8 cellular contexts compared by ENCODE assay signal in the genomic region with DNA sequence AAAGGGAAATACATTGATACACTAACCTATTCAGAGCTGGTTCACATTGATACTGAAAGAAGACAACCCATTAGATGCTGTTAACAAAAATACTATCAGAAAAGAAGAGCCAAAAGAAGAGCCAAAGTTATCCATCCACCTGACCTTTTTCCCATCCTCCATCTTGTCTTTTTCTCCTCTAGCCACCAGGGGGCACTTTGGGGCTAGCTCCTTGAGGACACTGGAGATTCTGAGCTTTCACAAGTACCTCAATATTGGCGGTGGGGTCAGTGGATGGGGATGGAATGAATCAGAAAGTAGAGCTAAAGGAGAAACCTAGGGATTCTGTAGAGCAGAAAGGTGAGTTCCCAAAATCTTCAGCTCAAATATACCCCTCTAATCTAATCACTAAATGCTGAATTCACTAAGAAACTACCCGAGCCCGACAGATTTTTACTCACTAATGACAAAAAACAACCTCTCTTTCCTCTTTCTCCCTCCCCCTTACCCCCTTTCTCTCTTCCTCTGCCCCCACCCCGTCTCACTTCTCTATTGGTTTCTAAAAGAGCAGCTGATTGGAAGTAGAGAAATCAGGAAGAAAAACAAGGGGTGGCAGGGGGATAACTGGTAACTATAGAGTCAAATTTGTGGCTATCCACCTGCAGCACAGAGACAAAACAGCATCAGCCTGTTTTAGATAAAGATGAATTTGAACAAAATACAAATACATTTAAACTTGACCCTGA.
DNase-seq lines count a peak whose midpoint lies in the region; ATAC-seq, FAIRE-seq and TF ChIP-seq lines count a peak whose summit lies in the region.

No MANE protein-coding gene starts in this region.

- intact Hi-C loops in kidney (cut with DNase I) = no loop called here
- intact Hi-C loops in left colon (cut with DNase I, micrococcal nuclease) = no loop called here

- DNase-seq in NCI-H2227 (lab: John Stamatoyannopoulos, UW; ENCODE audit: unreplicated experiment) (peak; percentile 41), NCI-H2227 treated with DMSO at 0.1 percent for 48 hours (lab: John Stamatoyannopoulos, UW) (no peak), Kasumi-1 (lab: John Stamatoyannopoulos, UW) (peak; percentile 24 to 39), WTC11 (ENCODE audit: low spot score) (peak; percentile 65), kidney (no peak), left colon (no peak)
- no peak for DNase-seq in activated CD4-positive, alpha-beta memory T cell treated with anti-CD3 and anti-CD28 coated beads, Interleukin-2, amount 10 ng/mL, durations not matched to agents 7 days and 5 days

- peaks cover 36% of the 10 kb centered on the region for H3K4me1 Mint-ChIP-seq in WTC11
- no peaks in the 10 kb centered on the region for H3K4me1 Mint-ChIP-seq in activated CD4-positive, alpha-beta memory T cell treated with anti-CD3 and anti-CD28 coated beads, Interleukin-2, amount 10 ng/mL, durations not matched to agents 7 days and 5 days

- peaks cover 24% of the 10 kb centered on the region for H3K9me3 Mint-ChIP-seq in WTC11
- no peaks in the 10 kb centered on the region for H3K9me3 Mint-ChIP-seq in activated CD4-positive, alpha-beta memory T cell treated with anti-CD3 and anti-CD28 coated beads, Interleukin-2, amount 10 ng/mL, durations not matched to agents 7 days and 5 days

- no peak overlapping the region for H3K27ac ChIP-seq in kidney (ENCODE audit: low read depth in 2 of 2, low read length in 2 of 2)

- H3K9ac ChIP-seq in kidney (ENCODE audit: low read length in 2 of 2) = no peak overlapping the region

- H3K4me3 ChIP-seq in kidney (ENCODE audit: low read length in 2 of 2) = no peak overlapping the region

- TF ChIP-seq CTCF in WTC11 (IDR thresholded peaks at IDR 0.05) (peak; percentile 74), kidney (IDR thresholded peaks at IDR 0.05; ENCODE audit: borderline replicate concordance, extremely low read depth, insufficient read depth) (peak; percentile 41)

- CTCF ChIA-PET in WTC11 (lab: Charles Lee) = interaction anchor here (0.5 to 2.7 kb wide), 37 partner anchors 9 to 1192 kb away, joined by 3 to 24 read pairs (median 4); no protein-coding TSS in a partner anchor
- CTCF ChIA-PET in activated CD4-positive, alpha-beta memory T cell treated with anti-CD3 and anti-CD28 coated beads, Interleukin-2, amount 10 ng/mL, durations not matched to agents 7 days and 5 days (lab: Charles Lee) = interaction anchor here (0.6 to 1.3 kb wide), 6 partner anchors 10 to 1217 kb away, joined by 3 to 4 read pairs (median 3); no protein-coding TSS in a partner anchor

- H3K9me3 ChIP-seq in kidney (ENCODE audit: control insufficient read depth in 1 of 2, low read length in 2 of 2) = no peaks in the 10 kb centered on the region

- H3K36me3 ChIP-seq in kidney (ENCODE audit: control insufficient read depth in 1 of 2, insufficient read depth in 2 of 2, low read length in 2 of 2) = no peaks in the 10 kb centered on the region

- no peak overlapping the region for H3K4me3 Mint-ChIP-seq in WTC11
- H3K4me3 Mint-ChIP-seq in activated CD4-positive, alpha-beta memory T cell treated with anti-CD3 and anti-CD28 coated beads, Interleukin-2, amount 10 ng/mL, durations not matched to agents 7 days and 5 days = no peak overlapping the region

- ATAC-seq in WTC11 (peak; percentile 84), left colon (no peak), HG02763 (IDR thresholded peaks at IDR 0.05; ENCODE audit: unreplicated experiment) (no peak)

- H3K27ac Mint-ChIP-seq in WTC11 = peak overlapping the region; percentile 64; the same call in 1 of the 2 replicates
- no peak overlapping the region for H3K27ac Mint-ChIP-seq in activated CD4-positive, alpha-beta memory T cell treated with anti-CD3 and anti-CD28 coated beads, Interleukin-2, amount 10 ng/mL, durations not matched to agents 7 days and 5 days

- POLR2A ChIA-PET in WTC11 (lab: Charles Lee) = interaction anchor here (0.6 to 0.8 kb wide), 2 partner anchors 11 to 47 kb away, joined by 3 read pairs; no protein-coding TSS in a partner anchor
- POLR2A ChIA-PET in activated CD4-positive, alpha-beta memory T cell treated with anti-CD3 and anti-CD28 coated beads, Interleukin-2, amount 10 ng/mL, durations not matched to agents 7 days and 5 days (lab: Charles Lee) = no interaction called here

- no peaks in the 10 kb centered on the region for H3K4me1 ChIP-seq in kidney (ENCODE audit: control insufficient read depth in 1 of 2, insufficient read depth in 1 of 2, low read depth in 1 of 2, low read length in 2 of 2)

- H3K27me3 Mint-ChIP-seq in WTC11 (ENCODE audit: low read depth) = no peaks in the 10 kb centered on the region
- no peaks in the 10 kb centered on the region for H3K27me3 Mint-ChIP-seq in activated CD4-positive, alpha-beta memory T cell treated with anti-CD3 and anti-CD28 coated beads, Interleukin-2, amount 10 ng/mL, durations not matched to agents 7 days and 5 days

- peaks cover 27% of the 10 kb centered on the region for H3K36me3 Mint-ChIP-seq in WTC11
- H3K36me3 Mint-ChIP-seq in activated CD4-positive, alpha-beta memory T cell treated with anti-CD3 and anti-CD28 coated beads, Interleukin-2, amount 10 ng/mL, durations not matched to agents 7 days and 5 days (ENCODE audit: low read depth) = no peaks in the 10 kb centered on the region

- no peak for FAIRE-seq in kidney (lab: Jason Lieb, UNC)

TF ChIP-seq in WTC11, 78 proteins besides CTCF, POLR2A, EP300 and RAD21:
- no peak for TF ChIP-seq ATF1 (CRISPR knock-in tag; IDR thresholded peaks at IDR 0.05)
- TF ChIP-seq, protein P1, sequence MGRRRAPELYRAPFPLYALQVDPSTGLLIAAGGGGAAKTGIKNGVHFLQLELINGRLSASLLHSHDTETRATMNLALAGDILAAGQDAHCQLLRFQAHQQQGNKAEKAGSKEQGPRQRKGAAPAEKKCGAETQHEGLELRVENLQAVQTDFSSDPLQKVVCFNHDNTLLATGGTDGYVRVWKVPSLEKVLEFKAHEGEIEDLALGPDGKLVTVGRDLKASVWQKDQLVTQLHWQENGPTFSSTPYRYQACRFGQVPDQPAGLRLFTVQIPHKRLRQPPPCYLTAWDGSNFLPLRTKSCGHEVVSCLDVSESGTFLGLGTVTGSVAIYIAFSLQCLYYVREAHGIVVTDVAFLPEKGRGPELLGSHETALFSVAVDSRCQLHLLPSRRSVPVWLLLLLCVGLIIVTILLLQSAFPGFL (CRISPR knock-in tag; IDR thresholded peaks at IDR 0.05; ENCODE audit: borderline replicate concordance) = no peak
- TF ChIP-seq, protein P2, sequence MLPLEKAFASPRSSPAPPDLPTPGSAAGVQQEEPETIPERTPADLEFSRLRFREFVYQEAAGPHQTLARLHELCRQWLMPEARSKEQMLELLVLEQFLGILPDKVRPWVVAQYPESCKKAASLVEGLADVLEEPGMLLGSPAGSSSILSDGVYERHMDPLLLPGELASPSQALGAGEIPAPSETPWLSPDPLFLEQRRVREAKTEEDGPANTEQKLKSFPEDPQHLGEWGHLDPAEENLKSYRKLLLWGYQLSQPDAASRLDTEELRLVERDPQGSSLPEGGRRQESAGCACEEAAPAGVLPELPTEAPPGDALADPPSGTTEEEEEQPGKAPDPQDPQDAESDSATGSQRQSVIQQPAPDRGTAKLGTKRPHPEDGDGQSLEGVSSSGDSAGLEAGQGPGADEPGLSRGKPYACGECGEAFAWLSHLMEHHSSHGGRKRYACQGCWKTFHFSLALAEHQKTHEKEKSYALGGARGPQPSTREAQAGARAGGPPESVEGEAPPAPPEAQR (CRISPR knock-in tag; IDR thresholded peaks at IDR 0.05) = no peak
- TF ChIP-seq FOXJ3 (CRISPR knock-in tag; IDR thresholded peaks at IDR 0.05; ENCODE audit: borderline replicate concordance) = no peak
- TF ChIP-seq, protein P3, sequence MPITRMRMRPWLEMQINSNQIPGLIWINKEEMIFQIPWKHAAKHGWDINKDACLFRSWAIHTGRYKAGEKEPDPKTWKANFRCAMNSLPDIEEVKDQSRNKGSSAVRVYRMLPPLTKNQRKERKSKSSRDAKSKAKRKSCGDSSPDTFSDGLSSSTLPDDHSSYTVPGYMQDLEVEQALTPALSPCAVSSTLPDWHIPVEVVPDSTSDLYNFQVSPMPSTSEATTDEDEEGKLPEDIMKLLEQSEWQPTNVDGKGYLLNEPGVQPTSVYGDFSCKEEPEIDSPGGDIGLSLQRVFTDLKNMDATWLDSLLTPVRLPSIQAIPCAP (CRISPR knock-in tag; IDR thresholded peaks at IDR 0.05) = no peak
- no peak for TF ChIP-seq ZNF232 (CRISPR knock-in tag; IDR thresholded peaks at IDR 0.05)
- TF ChIP-seq, protein P4, sequence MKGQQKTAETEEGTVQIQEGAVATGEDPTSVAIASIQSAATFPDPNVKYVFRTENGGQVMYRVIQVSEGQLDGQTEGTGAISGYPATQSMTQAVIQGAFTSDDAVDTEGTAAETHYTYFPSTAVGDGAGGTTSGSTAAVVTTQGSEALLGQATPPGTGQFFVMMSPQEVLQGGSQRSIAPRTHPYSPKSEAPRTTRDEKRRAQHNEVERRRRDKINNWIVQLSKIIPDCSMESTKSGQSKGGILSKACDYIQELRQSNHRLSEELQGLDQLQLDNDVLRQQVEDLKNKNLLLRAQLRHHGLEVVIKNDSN (CRISPR knock-in tag; IDR thresholded peaks at IDR 0.05) = no peak
TF ChIP-seq in WTC11: peak in this region for 0.

Comparison
In these comparisons a context has a peak if more than half of its experiments do, and no peak if none do; other contexts are left out.
1. DNase-seq: peak in NCI-H2227 (single experiment), Kasumi-1 (2 of 2) and WTC11 (single experiment); none in NCI-H2227 treated with DMSO at 0.1 percent for 48 hours (single experiment), kidney (single experiment), activated CD4-positive, alpha-beta memory T cell treated with anti-CD3 and anti-CD28 coated beads, Interleukin-2, amount 10 ng/mL, durations not matched to agents 7 days and 5 days (single experiment) and left colon (0 of 2).